ENCODE assay signal across 17 cellular contexts in the genomic region with DNA sequence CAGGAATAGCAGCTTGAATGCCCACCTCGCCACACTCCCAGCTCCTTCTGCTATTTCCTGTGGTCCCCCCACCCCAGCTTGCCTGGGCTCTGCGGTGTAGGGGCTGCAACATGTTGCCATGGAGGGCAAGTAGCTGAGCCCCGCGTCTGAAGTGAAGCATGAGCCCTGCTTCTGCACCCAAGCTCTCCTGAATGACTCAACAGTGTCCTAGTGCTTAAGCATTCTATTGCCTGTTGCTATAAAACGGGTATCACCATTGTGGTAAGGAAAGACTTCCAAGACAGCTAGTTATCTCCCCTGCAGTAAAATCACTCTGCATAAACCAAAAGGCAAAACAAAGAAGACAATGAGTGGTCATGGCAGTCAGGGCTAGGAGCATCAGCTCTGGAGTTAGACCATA. TPM values are rescaled to one million over a fixed set of nuclear protein-coding genes. Genes with fewer than 3 reads are reported as not detected.
"Had no signal": no experiment of that assay in that cellular context is flagged by ENCODE, and none has a peak within 500 bp of the region (broad histone marks: within the 10 kb centered on the region; RNA-seq: fewer than 3 reads in every experiment).

No MANE protein-coding gene starts in this region.

- DNase-seq: activated CD4-positive, alpha-beta T cell treated with anti-CD3 and anti-CD28 coated beads for 1 hour; activated T-cell treated with anti-CD3 and anti-CD28 coated beads, Interleukin-2, amount 50 U/mL, for 1 hour; aorta; colonic mucosa; foreskin fibroblast; kidney glomerular epithelial cell; left lung; naive thymus-derived CD8-positive, alpha-beta T cell; stimulated activated CD4-positive, alpha-beta T cell treated with anti-CD3 and anti-CD28 coated beads, Interleukin-12 subunit alpha, Interleukin-12 subunit beta, amount 100 ng/mL, for 4 hours; T-helper 1 cell; tibial artery had no signal

- H3K4me3 ChIP-seq: colonic mucosa, left lung, lung, right atrium auricular region, tibial artery had no signal

- ATAC-seq: activated naive CD4-positive, alpha-beta T cell treated with anti-CD3 and anti-CD28 coated beads, Interleukin-2, amount 50 U/mL, for 72 hours; left lung; naive thymus-derived CD8-positive, alpha-beta T cell had no signal

RNA-seq across cellular contexts. Expression of gene SPATA4, which starts 31.4 kb away (rescaled TPM):
- total RNA-seq: aorta; colonic mucosa; naive thymus-derived CD8-positive, alpha-beta T cell; osteocyte; ureter had no signal

RNA-seq across cellular contexts. Expression of gene ASB5, which starts 42.3 kb away (rescaled TPM):
- total RNA-seq: activated naive CD4-positive, alpha-beta T cell treated with anti-CD3 and anti-CD28 coated beads, Interleukin-2, amount 50 U/mL, for 72 hours; aorta; left lung; mesothelial cell of epicardium; naive thymus-derived CD8-positive, alpha-beta T cell had no signal
